ENCODE assay signal across 10 cellular contexts in genomic region chr7:46145412-46145811, GRCh38.
DNase-seq lines count a peak whose midpoint lies in the region; ATAC-seq and TF ChIP-seq lines count a peak whose summit lies in the region.
"Had no signal": no experiment of that assay in that cellular context is flagged by ENCODE, and none has a peak within 500 bp of the region (broad histone marks: within the 10 kb centered on the region; RNA-seq: fewer than 3 reads in every experiment).

No MANE protein-coding gene starts in this region.

- H3K27ac Mint-ChIP-seq in activated CD4-positive, alpha-beta memory T cell treated with anti-CD3 and anti-CD28 coated beads for 36 hours: no peak overlapping the region
- H3K27ac Mint-ChIP-seq: activated T-helper 2 cell treated with anti-CD3 and anti-CD28 coated beads, Interferon-gamma antibody, Interleukin-2, Interleukin-4, amounts not matched to agents 10 μg/mL and 5 μg/mL and 100 μg/mL, durations not matched to agents 14 hours and 24 hours and 36 hours; CD8-positive, alpha-beta T cell had no signal

- no peaks in the 10 kb centered on the region for H3K27me3 ChIP-seq in lung (ENCODE audit: control insufficient read depth, insufficient read depth)

- no peaks in the 10 kb centered on the region for H3K4me1 Mint-ChIP-seq in activated CD4-positive, alpha-beta memory T cell treated with anti-CD3 and anti-CD28 coated beads for 36 hours (ENCODE audit: low read depth)

- H3K4me1 ChIP-seq in lung (ENCODE audit: control insufficient read depth in 2 of 2, insufficient read depth in 2 of 2, low read length in 2 of 2): peaks cover 0 to 4% of the 10 kb centered on the region in 2 donors

- no peaks in the 10 kb centered on the region for H3K9me3 ChIP-seq in lung (ENCODE audit: control insufficient read depth in 2 of 2, insufficient read depth in 1 of 2, low read length in 1 of 2)

- WGBS in lung, 2 donors: 35 to 64% methylated on average over 2 of the region's 2 CpGs

- ATAC-seq in lung (ENCODE audit: insufficient read depth, low FRiP score) (peak; percentile 79), GM21367 (IDR thresholded peaks at IDR 0.05; ENCODE audit: unreplicated experiment) (no peak), GM18870 (IDR thresholded peaks at IDR 0.05; ENCODE audit: unreplicated experiment) (no peak)
- ATAC-seq: CD8-positive, alpha-beta T cell had no signal

- TF ChIP-seq CTCF in choroid plexus epithelial cell (conservative IDR thresholded peaks at IDR 0.05; ENCODE audit: low read depth, low read length): no peak
- no peak for TF ChIP-seq CTCF in lung (IDR thresholded peaks at IDR 0.05; ENCODE audit: control extremely low read depth, extremely low read depth)

- no peak overlapping the region for H3K4me3 Mint-ChIP-seq in activated CD4-positive, alpha-beta memory T cell treated with anti-CD3 and anti-CD28 coated beads for 36 hours
- H3K4me3 Mint-ChIP-seq: CD8-positive, alpha-beta T cell had no signal

- no peaks in the 10 kb centered on the region for H3K36me3 ChIP-seq in lung (ENCODE audit: control insufficient read depth in 2 of 2, insufficient read depth in 2 of 2, low read length in 2 of 2)

- DNase-seq in AG08395 (ENCODE audit: low spot score) (peak; percentile 92), LHCN-M2 (ENCODE audit: low read depth) (peak; percentile 97), choroid plexus epithelial cell (ENCODE audit: low read depth) (peak; percentile 98), lung (ENCODE audit: low spot score) (no peak)
- no peak for DNase-seq in activated CD4-positive, alpha-beta memory T cell treated with anti-CD3 and anti-CD28 coated beads for 36 hours
- DNase-seq in activated effector memory CD4-positive, alpha-beta T cell treated with anti-CD3 and anti-CD28 coated beads, Interleukin-2, amount 50 U/mL, for 16 hours: no peak
- DNase-seq: CD8-positive, alpha-beta T cell had no signal

- POLR2A ChIA-PET in activated CD4-positive, alpha-beta memory T cell treated with anti-CD3 and anti-CD28 coated beads for 36 hours (lab: Charles Lee): no interaction called here

- CTCF ChIA-PET in activated CD4-positive, alpha-beta memory T cell treated with anti-CD3 and anti-CD28 coated beads for 36 hours (lab: Charles Lee): no interaction called here

- no peak overlapping the region for H3K27ac ChIP-seq in lung (ENCODE audit: low read depth in 1 of 2, low read length in 1 of 2)

- no peaks in the 10 kb centered on the region for H3K27me3 Mint-ChIP-seq in activated CD4-positive, alpha-beta memory T cell treated with anti-CD3 and anti-CD28 coated beads for 36 hours

- no peaks in the 10 kb centered on the region for H3K36me3 Mint-ChIP-seq in activated CD4-positive, alpha-beta memory T cell treated with anti-CD3 and anti-CD28 coated beads for 36 hours
- H3K36me3 Mint-ChIP-seq: CD8-positive, alpha-beta T cell had no signal

- H3K4me3 ChIP-seq in choroid plexus epithelial cell (ENCODE audit: low read depth, low read length): no peak overlapping the region
- no peak overlapping the region for H3K4me3 ChIP-seq in lung

- peaks cover 2% of the 10 kb centered on the region for H3K9me3 Mint-ChIP-seq in activated CD4-positive, alpha-beta memory T cell treated with anti-CD3 and anti-CD28 coated beads for 36 hours

- intact Hi-C loops in activated CD4-positive, alpha-beta memory T cell treated with anti-CD3 and anti-CD28 coated beads for 36 hours (cut with micrococcal nuclease): no loop called here

Comparison
In these comparisons a context has a peak if more than half of its experiments do, and no peak if none do; other contexts are left out.
1. DNase-seq: peak in AG08395 (single experiment), LHCN-M2 (single experiment) and choroid plexus epithelial cell (single experiment); none in lung (single experiment), activated CD4-positive, alpha-beta memory T cell treated with anti-CD3 and anti-CD28 coated beads for 36 hours (single experiment) and activated effector memory CD4-positive, alpha-beta T cell treated with anti-CD3 and anti-CD28 coated beads, Interleukin-2, amount 50 U/mL, for 16 hours (single experiment).